In genomic region chr1:94351441-94351840, GRCh38 we compare ENCODE assay signal across 22 cellular contexts.
DNase-seq lines count a peak whose midpoint lies in the region; ATAC-seq and TF ChIP-seq lines count a peak whose summit lies in the region.
"Had no signal": no experiment of that assay in that cellular context is flagged by ENCODE, and none has a peak within 500 bp of the region (broad histone marks: within the 10 kb centered on the region; RNA-seq: fewer than 3 reads in every experiment).

No MANE protein-coding gene starts in this region.

- intact Hi-C loops in esophagus muscularis mucosa (cut with DNase I), result no loop called here

- no peak for TF ChIP-seq CTCF in esophagus muscularis mucosa (IDR thresholded peaks at IDR 0.05)

- no peaks in the 10 kb centered on the region for H3K9me3 ChIP-seq in esophagus muscularis mucosa

- H3K9me3 Mint-ChIP-seq in activated T-cell treated with anti-CD3 and anti-CD28 coated beads, Interleukin-2, amount 50 U/mL, for 72 hours, result no peaks in the 10 kb centered on the region
- no peaks in the 10 kb centered on the region for H3K9me3 Mint-ChIP-seq in activated T-cell treated with anti-CD3 and anti-CD28 coated beads, Interleukin-2, amount 50 U/mL, for 4 hours
- H3K9me3 Mint-ChIP-seq in activated naive CD4-positive, alpha-beta T cell treated with anti-CD3 and anti-CD28 coated beads, Interleukin-2, amount 50 U/mL, for 72 hours, result no peaks in the 10 kb centered on the region

- no peak overlapping the region for H3K27ac ChIP-seq in esophagus muscularis mucosa (replicated peaks in 1 of 4)
- H3K27ac ChIP-seq: KMS-11 had no signal

- no peaks in the 10 kb centered on the region for H3K4me1 ChIP-seq in esophagus muscularis mucosa

- 24% methylated on average over 3 of the region's 3 CpGs for WGBS in esophagus muscularis mucosa

- no peaks in the 10 kb centered on the region for H3K36me3 ChIP-seq in esophagus muscularis mucosa

- no peak for TF ChIP-seq POLR2A in esophagus muscularis mucosa (IDR thresholded peaks at IDR 0.05; ENCODE audit: low read depth)

- DNase-seq in activated T-cell treated with anti-CD3 and anti-CD28 coated beads, Interleukin-2, amount 50 U/mL, for 72 hours, result no peak
- DNase-seq in activated T-cell treated with anti-CD3 and anti-CD28 coated beads, Interleukin-2, amount 50 U/mL, for 4 hours, result no peak
- peak; percentile 54 for DNase-seq in Jurkat, Clone E6-1 (ENCODE audit: low read depth, low spot score)
- DNase-seq in NCI-H345 treated with DMSO at 0.1 percent for 48 hours (lab: John Stamatoyannopoulos, UW; ENCODE audit: unreplicated experiment), result peak; percentile 23
- DNase-seq in esophagus muscularis mucosa (ENCODE audit: extremely low spot score), result peak; percentile 87
- DNase-seq in NCI-H1436 treated with DMSO at 0.1 percent for 48 hours (lab: John Stamatoyannopoulos, UW), result no peak
- DNase-seq in COLO668 (lab: John Stamatoyannopoulos, UW; ENCODE audit: unreplicated experiment), result no peak
- no peak for DNase-seq in activated naive CD4-positive, alpha-beta T cell treated with anti-CD3 and anti-CD28 coated beads, Interleukin-2, amount 50 U/mL, for 72 hours (ENCODE audit: low spot score in 2 of 2)
- DNase-seq: C1 segment of cervical spinal cord; CD4-positive, alpha-beta memory T cell; DMS153; IMR-90; NCI-H1048; NCI-H1417; NCI-H187; NCI-H2171 treated with DMSO at 0.1 percent for 48 hours; NCI-H446 treated with DMSO at 0.1 percent for 48 hours; NCI-H526; OCI-M1; SIG-M5 had no signal

- TF ChIP-seq EP300 in esophagus muscularis mucosa (IDR thresholded peaks at IDR 0.05), result no peak

- peak; percentile 7 to 36 for ATAC-seq in activated T-cell treated with anti-CD3 and anti-CD28 coated beads, Interleukin-2, amount 50 U/mL, for 72 hours (replicated peaks in 1 of 2)
- no peak for ATAC-seq in activated T-cell treated with anti-CD3 and anti-CD28 coated beads, Interleukin-2, amount 50 U/mL, for 4 hours
- ATAC-seq in activated naive CD4-positive, alpha-beta T cell treated with anti-CD3 and anti-CD28 coated beads, Interleukin-2, amount 50 U/mL, for 72 hours, result no peak
- ATAC-seq: SK-N-SH treated with all-trans-retinoic acid at 6 μM for 48 hours had no signal

- H3K4me1 Mint-ChIP-seq in activated T-cell treated with anti-CD3 and anti-CD28 coated beads, Interleukin-2, amount 50 U/mL, for 72 hours (ENCODE audit: low read depth), result peaks cover 23% of the 10 kb centered on the region
- no peaks in the 10 kb centered on the region for H3K4me1 Mint-ChIP-seq in activated T-cell treated with anti-CD3 and anti-CD28 coated beads, Interleukin-2, amount 50 U/mL, for 4 hours (ENCODE audit: low read depth)
- H3K4me1 Mint-ChIP-seq: CD4-positive, alpha-beta memory T cell had no signal

- no peak overlapping the region for H3K4me3 Mint-ChIP-seq in activated T-cell treated with anti-CD3 and anti-CD28 coated beads, Interleukin-2, amount 50 U/mL, for 72 hours
- H3K4me3 Mint-ChIP-seq in activated T-cell treated with anti-CD3 and anti-CD28 coated beads, Interleukin-2, amount 50 U/mL, for 4 hours, result no peak overlapping the region
- H3K4me3 Mint-ChIP-seq: CD4-positive, alpha-beta memory T cell had no signal

- H3K36me3 Mint-ChIP-seq in activated T-cell treated with anti-CD3 and anti-CD28 coated beads, Interleukin-2, amount 50 U/mL, for 72 hours (ENCODE audit: insufficient read depth in 2 of 2), result no peaks in the 10 kb centered on the region
- no peaks in the 10 kb centered on the region for H3K36me3 Mint-ChIP-seq in activated T-cell treated with anti-CD3 and anti-CD28 coated beads, Interleukin-2, amount 50 U/mL, for 4 hours (ENCODE audit: insufficient read depth)
- no peaks in the 10 kb centered on the region for H3K36me3 Mint-ChIP-seq in activated naive CD4-positive, alpha-beta T cell treated with anti-CD3 and anti-CD28 coated beads, Interleukin-2, amount 50 U/mL, for 72 hours
- H3K36me3 Mint-ChIP-seq: CD4-positive, alpha-beta memory T cell had no signal

- no peaks in the 10 kb centered on the region for H3K27me3 Mint-ChIP-seq in activated T-cell treated with anti-CD3 and anti-CD28 coated beads, Interleukin-2, amount 50 U/mL, for 72 hours (ENCODE audit: low read depth)
- H3K27me3 Mint-ChIP-seq in activated T-cell treated with anti-CD3 and anti-CD28 coated beads, Interleukin-2, amount 50 U/mL, for 4 hours (ENCODE audit: low read depth), result peaks cover 14% of the 10 kb centered on the region

- no peak overlapping the region for H3K4me3 ChIP-seq in Jurkat, Clone E6-1 (ENCODE audit: low read length)
- no peak overlapping the region for H3K4me3 ChIP-seq in esophagus muscularis mucosa

- no peak overlapping the region for H3K27ac Mint-ChIP-seq in activated T-cell treated with anti-CD3 and anti-CD28 coated beads, Interleukin-2, amount 50 U/mL, for 72 hours
- no peak overlapping the region for H3K27ac Mint-ChIP-seq in activated naive CD4-positive, alpha-beta T cell treated with anti-CD3 and anti-CD28 coated beads, Interleukin-2, amount 50 U/mL, for 72 hours
- H3K27ac Mint-ChIP-seq: CD4-positive, alpha-beta memory T cell had no signal

- H3K27me3 ChIP-seq in esophagus muscularis mucosa, result peaks cover 0 to 29% (median 2%) of the 10 kb centered on the region in 4 donors

Comparison
In these comparisons a context has a peak if more than half of its experiments do, and no peak if none do; other contexts are left out.
1. ATAC-seq: peak in activated T-cell treated with anti-CD3 and anti-CD28 coated beads, Interleukin-2, amount 50 U/mL, for 72 hours (2 of 2); none in activated T-cell treated with anti-CD3 and anti-CD28 coated beads, Interleukin-2, amount 50 U/mL, for 4 hours (0 of 2) and activated naive CD4-positive, alpha-beta T cell treated with anti-CD3 and anti-CD28 coated beads, Interleukin-2, amount 50 U/mL, for 72 hours (0 of 2).
2. DNase-seq: peak in Jurkat, Clone E6-1 (single experiment), NCI-H345 treated with DMSO at 0.1 percent for 48 hours (single experiment) and esophagus muscularis mucosa (single experiment); none in activated T-cell treated with anti-CD3 and anti-CD28 coated beads, Interleukin-2, amount 50 U/mL, for 72 hours (0 of 2), activated T-cell treated with anti-CD3 and anti-CD28 coated beads, Interleukin-2, amount 50 U/mL, for 4 hours (single experiment), NCI-H1436 treated with DMSO at 0.1 percent for 48 hours (single experiment), COLO668 (single experiment) and activated naive CD4-positive, alpha-beta T cell treated with anti-CD3 and anti-CD28 coated beads, Interleukin-2, amount 50 U/mL, for 72 hours (0 of 2).